2 cellular contexts compared by ENCODE assay signal in the genomic region with DNA sequence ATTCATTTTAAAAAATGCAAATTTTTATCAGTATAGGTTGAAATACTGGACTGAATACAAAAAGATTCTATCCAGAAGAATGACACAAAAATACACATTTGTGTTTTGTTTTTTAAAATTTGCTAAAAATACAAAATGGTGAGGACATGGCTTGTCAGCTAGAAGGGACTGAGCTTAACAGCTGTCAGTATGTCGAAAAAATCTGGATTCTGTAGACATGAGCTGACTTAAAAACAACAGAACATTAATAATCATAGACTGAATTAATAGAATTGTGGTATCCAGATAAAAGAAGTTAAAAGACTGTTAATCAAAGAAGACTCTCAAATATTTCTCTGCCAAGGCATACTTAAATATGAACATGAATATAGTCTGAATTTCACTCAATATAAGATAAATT.
TF ChIP-seq lines count a peak whose summit lies in the region.

No MANE protein-coding gene starts in this region.

TF ChIP-seq in A549, 52 proteins besides CTCF, POLR2A, EP300 and RAD21:
- TF ChIP-seq, protein P1, sequence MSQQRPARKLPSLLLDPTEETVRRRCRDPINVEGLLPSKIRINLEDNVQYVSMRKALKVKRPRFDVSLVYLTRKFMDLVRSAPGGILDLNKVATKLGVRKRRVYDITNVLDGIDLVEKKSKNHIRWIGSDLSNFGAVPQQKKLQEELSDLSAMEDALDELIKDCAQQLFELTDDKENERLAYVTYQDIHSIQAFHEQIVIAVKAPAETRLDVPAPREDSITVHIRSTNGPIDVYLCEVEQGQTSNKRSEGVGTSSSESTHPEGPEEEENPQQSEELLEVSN (IDR thresholded peaks at IDR 0.05; ENCODE audit: borderline replicate concordance, low read depth), result no peak
- TF ChIP-seq FOSB (CRISPR knock-in tag; IDR thresholded peaks at IDR 0.05) (no peak), USF2 (IDR thresholded peaks at IDR 0.05) (no peak), HMGXB4 (CRISPR knock-in tag; IDR thresholded peaks at IDR 0.05; ENCODE audit: borderline replicate concordance) (no peak), PBX3 (IDR thresholded peaks at IDR 0.05) (no peak), HOXB5 (CRISPR knock-in tag; IDR thresholded peaks at IDR 0.05) (no peak), JUN (IDR thresholded peaks at IDR 0.05) (no peak), RFX5 (IDR thresholded peaks at IDR 0.05) (no peak), SMC3 (IDR thresholded peaks at IDR 0.05) (no peak), EHMT2 (IDR thresholded peaks at IDR 0.05; ENCODE audit: low read depth) (no peak), KDM5A (IDR thresholded peaks at IDR 0.05) (no peak)
- TF ChIP-seq, protein P2, sequence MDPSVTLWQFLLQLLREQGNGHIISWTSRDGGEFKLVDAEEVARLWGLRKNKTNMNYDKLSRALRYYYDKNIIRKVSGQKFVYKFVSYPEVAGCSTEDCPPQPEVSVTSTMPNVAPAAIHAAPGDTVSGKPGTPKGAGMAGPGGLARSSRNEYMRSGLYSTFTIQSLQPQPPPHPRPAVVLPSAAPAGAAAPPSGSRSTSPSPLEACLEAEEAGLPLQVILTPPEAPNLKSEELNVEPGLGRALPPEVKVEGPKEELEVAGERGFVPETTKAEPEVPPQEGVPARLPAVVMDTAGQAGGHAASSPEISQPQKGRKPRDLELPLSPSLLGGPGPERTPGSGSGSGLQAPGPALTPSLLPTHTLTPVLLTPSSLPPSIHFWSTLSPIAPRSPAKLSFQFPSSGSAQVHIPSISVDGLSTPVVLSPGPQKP (IDR thresholded peaks at IDR 0.05; ENCODE audit: low read depth, low read length), result no peak
TF ChIP-seq in A549: peak in this region for 0.

TF ChIP-seq in K562, 482 proteins besides CTCF, POLR2A, EP300 and RAD21 (continued from another document):
- TF ChIP-seq E2F1 (CRISPR knock-in tag; IDR thresholded peaks at IDR 0.05) (no peak), ILF3 (IDR thresholded peaks at IDR 0.05; ENCODE audit: borderline replicate concordance) (no peak), THAP12 (CRISPR knock-in tag; IDR thresholded peaks at IDR 0.05) (no peak), HOXB6 (CRISPR knock-in tag; IDR thresholded peaks at IDR 0.05; ENCODE audit: borderline replicate concordance) (no peak), FOXP1 (CRISPR knock-in tag; IDR thresholded peaks at IDR 0.05) (no peak), BCOR (IDR thresholded peaks at IDR 0.05) (no peak), ZNF76 (CRISPR knock-in tag; IDR thresholded peaks at IDR 0.05; ENCODE audit: borderline replicate concordance) (no peak), SIN3B (IDR thresholded peaks at IDR 0.05; ENCODE audit: low read depth) (no peak), ARID4B (CRISPR knock-in tag; IDR thresholded peaks at IDR 0.05) (no peak), NR2C1 (IDR thresholded peaks at IDR 0.05) (no peak), NR2C1 (tag; IDR thresholded peaks at IDR 0.05) (no peak), ZNF586 (CRISPR knock-in tag; conservative IDR thresholded peaks at IDR 0.05) (no peak), BCLAF1 (IDR thresholded peaks at IDR 0.05; ENCODE audit: borderline replicate concordance in 1 of 2, control insufficient read depth in 1 of 2, low read depth in 2 of 2, low read length in 1 of 2) (no peak)
- TF ChIP-seq, protein P3, sequence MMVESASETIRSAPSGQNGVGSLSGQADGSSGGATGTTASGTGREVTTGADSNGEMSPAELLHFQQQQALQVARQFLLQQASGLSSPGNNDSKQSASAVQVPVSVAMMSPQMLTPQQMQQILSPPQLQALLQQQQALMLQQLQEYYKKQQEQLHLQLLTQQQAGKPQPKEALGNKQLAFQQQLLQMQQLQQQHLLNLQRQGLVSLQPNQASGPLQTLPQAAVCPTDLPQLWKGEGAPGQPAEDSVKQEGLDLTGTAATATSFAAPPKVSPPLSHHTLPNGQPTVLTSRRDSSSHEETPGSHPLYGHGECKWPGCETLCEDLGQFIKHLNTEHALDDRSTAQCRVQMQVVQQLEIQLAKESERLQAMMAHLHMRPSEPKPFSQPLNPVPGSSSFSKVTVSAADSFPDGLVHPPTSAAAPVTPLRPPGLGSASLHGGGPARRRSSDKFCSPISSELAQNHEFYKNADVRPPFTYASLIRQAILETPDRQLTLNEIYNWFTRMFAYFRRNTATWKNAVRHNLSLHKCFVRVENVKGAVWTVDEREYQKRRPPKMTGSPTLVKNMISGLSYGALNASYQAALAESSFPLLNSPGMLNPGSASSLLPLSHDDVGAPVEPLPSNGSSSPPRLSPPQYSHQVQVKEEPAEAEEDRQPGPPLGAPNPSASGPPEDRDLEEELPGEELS (CRISPR knock-in tag; IDR thresholded peaks at IDR 0.05; ENCODE audit: borderline replicate concordance), result no peak
- TF ChIP-seq, protein P4, sequence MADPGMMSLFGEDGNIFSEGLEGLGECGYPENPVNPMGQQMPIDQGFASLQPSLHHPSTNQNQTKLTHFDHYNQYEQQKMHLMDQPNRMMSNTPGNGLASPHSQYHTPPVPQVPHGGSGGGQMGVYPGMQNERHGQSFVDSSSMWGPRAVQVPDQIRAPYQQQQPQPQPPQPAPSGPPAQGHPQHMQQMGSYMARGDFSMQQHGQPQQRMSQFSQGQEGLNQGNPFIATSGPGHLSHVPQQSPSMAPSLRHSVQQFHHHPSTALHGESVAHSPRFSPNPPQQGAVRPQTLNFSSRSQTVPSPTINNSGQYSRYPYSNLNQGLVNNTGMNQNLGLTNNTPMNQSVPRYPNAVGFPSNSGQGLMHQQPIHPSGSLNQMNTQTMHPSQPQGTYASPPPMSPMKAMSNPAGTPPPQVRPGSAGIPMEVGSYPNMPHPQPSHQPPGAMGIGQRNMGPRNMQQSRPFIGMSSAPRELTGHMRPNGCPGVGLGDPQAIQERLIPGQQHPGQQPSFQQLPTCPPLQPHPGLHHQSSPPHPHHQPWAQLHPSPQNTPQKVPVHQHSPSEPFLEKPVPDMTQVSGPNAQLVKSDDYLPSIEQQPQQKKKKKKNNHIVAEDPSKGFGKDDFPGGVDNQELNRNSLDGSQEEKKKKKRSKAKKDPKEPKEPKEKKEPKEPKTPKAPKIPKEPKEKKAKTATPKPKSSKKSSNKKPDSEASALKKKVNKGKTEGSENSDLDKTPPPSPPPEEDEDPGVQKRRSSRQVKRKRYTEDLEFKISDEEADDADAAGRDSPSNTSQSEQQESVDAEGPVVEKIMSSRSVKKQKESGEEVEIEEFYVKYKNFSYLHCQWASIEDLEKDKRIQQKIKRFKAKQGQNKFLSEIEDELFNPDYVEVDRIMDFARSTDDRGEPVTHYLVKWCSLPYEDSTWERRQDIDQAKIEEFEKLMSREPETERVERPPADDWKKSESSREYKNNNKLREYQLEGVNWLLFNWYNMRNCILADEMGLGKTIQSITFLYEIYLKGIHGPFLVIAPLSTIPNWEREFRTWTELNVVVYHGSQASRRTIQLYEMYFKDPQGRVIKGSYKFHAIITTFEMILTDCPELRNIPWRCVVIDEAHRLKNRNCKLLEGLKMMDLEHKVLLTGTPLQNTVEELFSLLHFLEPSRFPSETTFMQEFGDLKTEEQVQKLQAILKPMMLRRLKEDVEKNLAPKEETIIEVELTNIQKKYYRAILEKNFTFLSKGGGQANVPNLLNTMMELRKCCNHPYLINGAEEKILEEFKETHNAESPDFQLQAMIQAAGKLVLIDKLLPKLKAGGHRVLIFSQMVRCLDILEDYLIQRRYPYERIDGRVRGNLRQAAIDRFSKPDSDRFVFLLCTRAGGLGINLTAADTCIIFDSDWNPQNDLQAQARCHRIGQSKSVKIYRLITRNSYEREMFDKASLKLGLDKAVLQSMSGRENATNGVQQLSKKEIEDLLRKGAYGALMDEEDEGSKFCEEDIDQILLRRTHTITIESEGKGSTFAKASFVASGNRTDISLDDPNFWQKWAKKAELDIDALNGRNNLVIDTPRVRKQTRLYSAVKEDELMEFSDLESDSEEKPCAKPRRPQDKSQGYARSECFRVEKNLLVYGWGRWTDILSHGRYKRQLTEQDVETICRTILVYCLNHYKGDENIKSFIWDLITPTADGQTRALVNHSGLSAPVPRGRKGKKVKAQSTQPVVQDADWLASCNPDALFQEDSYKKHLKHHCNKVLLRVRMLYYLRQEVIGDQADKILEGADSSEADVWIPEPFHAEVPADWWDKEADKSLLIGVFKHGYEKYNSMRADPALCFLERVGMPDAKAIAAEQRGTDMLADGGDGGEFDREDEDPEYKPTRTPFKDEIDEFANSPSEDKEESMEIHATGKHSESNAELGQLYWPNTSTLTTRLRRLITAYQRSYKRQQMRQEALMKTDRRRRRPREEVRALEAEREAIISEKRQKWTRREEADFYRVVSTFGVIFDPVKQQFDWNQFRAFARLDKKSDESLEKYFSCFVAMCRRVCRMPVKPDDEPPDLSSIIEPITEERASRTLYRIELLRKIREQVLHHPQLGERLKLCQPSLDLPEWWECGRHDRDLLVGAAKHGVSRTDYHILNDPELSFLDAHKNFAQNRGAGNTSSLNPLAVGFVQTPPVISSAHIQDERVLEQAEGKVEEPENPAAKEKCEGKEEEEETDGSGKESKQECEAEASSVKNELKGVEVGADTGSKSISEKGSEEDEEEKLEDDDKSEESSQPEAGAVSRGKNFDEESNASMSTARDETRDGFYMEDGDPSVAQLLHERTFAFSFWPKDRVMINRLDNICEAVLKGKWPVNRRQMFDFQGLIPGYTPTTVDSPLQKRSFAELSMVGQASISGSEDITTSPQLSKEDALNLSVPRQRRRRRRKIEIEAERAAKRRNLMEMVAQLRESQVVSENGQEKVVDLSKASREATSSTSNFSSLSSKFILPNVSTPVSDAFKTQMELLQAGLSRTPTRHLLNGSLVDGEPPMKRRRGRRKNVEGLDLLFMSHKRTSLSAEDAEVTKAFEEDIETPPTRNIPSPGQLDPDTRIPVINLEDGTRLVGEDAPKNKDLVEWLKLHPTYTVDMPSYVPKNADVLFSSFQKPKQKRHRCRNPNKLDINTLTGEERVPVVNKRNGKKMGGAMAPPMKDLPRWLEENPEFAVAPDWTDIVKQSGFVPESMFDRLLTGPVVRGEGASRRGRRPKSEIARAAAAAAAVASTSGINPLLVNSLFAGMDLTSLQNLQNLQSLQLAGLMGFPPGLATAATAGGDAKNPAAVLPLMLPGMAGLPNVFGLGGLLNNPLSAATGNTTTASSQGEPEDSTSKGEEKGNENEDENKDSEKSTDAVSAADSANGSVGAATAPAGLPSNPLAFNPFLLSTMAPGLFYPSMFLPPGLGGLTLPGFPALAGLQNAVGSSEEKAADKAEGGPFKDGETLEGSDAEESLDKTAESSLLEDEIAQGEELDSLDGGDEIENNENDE (IDR thresholded peaks at IDR 0.05; ENCODE audit: low read depth, low read length), result no peak
